ENCODE assay signal across 10 cellular contexts in the genomic region with DNA sequence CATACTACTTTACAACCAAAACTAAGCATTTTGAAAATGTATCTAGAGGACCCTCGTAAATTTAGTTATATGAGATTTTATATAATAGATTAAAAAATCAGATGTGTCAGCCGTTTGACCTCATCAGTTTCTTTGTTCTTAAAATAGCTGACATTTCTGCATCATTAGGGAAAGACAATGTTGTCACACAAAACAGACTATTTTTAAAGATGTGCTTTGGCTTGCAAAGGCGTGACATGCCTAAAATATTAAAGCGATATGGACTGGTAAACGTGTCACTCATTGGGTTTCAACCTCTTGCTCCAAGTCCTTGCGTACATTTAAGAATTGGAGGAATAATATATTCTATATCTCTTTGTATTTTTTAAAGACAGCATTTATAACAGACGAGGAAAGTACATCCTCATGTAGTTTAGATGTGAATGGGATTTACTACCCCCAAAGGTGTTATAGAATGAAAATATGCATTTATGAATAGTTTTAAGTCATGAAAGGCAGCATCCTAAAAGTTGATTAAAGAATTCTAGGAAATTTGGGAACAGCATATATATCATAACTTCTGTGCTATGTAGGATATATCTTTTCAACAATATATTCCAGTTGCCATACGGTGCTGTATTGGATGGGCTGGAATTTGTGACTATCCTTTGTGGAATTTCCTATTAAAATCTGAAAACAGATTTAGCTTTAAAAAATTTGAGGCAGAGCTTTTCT. TPM values are rescaled to one million over a fixed set of nuclear protein-coding genes. Genes with fewer than 3 reads are reported as not detected.
DNase-seq lines count a peak whose midpoint lies in the region; ATAC-seq and TF ChIP-seq lines count a peak whose summit lies in the region.
"Had no signal": no experiment of that assay in that cellular context is flagged by ENCODE, and none has a peak within 500 bp of the region (broad histone marks: within the 10 kb centered on the region; RNA-seq: fewer than 3 reads in every experiment).

No MANE protein-coding gene starts in this region.

- no peaks in the 10 kb centered on the region for H3K9me3 Mint-ChIP-seq in activated CD4-positive, alpha-beta T cell treated with anti-CD3 and anti-CD28 coated beads, Interleukin-2, amount 10 ng/mL, durations not matched to agents 24 days and 14 days
- H3K9me3 Mint-ChIP-seq in activated CD4-positive, alpha-beta memory T cell treated with anti-CD3 and anti-CD28 coated beads, Interleukin-2, amount 10 ng/mL, durations not matched to agents 7 days and 5 days, result no peaks in the 10 kb centered on the region

- peak overlapping the region in 8 of 10 donors; percentile 1 to 95 (median 66) for H3K4me3 ChIP-seq in heart right ventricle
- H3K4me3 ChIP-seq in spleen, result peak overlapping the region in 3 of 8 donors; percentile 1 to 88 (median 8)

- WGBS in heart right ventricle, 2 donors, result 19 to 23% methylated on average over 8 of the region's 8 CpGs
- 55 to 71% (median 63%) methylated on average over 8 of the region's 8 CpGs for WGBS in spleen, 5 donors

- no peak for DNase-seq in activated CD4-positive, alpha-beta T cell treated with anti-CD3 and anti-CD28 coated beads, Interleukin-2, amount 10 ng/mL, durations not matched to agents 24 days and 14 days
- DNase-seq in activated CD4-positive, alpha-beta T cell treated with anti-CD3 and anti-CD28 coated beads, Interleukin-2, amount 50 U/mL, for 4 hours, result no peak
- no peak for DNase-seq in activated CD4-positive, alpha-beta memory T cell treated with anti-CD3 and anti-CD28 coated beads, Interleukin-2, amount 10 ng/mL, durations not matched to agents 7 days and 5 days
- DNase-seq in heart right ventricle (peak in 1 of 2 donors; percentile 30), spleen (no peak), amygdala (lab: John Stamatoyannopoulos, UW) (no peak), G401 (ENCODE audit: low spot score) (no peak)
- DNase-seq: nephron progenitor cell, T-helper 9 cell had no signal

- H3K4me1 ChIP-seq in heart right ventricle (peaks cover 0 to 80% (median 51%) of the 10 kb centered on the region in 9 donors), spleen (peaks cover 68 to 86% (median 81%) of the 10 kb centered on the region in 6 donors)

- intact Hi-C loops in activated CD4-positive, alpha-beta T cell treated with anti-CD3 and anti-CD28 coated beads, Interleukin-2, amount 10 ng/mL, durations not matched to agents 24 days and 14 days (cut with micrococcal nuclease), result no loop called here
- intact Hi-C loops in heart right ventricle (cut with DNase I), result no loop called here
- intact Hi-C loops in spleen (cut with DNase I; ENCODE audit: low total_unique reads), result no loop called here

- H3K27me3 ChIP-seq in heart right ventricle, result no peaks in the 10 kb centered on the region
- H3K27me3 ChIP-seq in spleen (replicated peaks in 1 of 7), result no peaks in the 10 kb centered on the region

- peak overlapping the region; percentile 98 to 100 (median 99) for H3K27ac ChIP-seq in heart right ventricle
- peak overlapping the region in 7 of 8 donors; percentile 37 to 100 (median 99) for H3K27ac ChIP-seq in spleen

- no peaks in the 10 kb centered on the region for H3K27me3 Mint-ChIP-seq in activated CD4-positive, alpha-beta T cell treated with anti-CD3 and anti-CD28 coated beads, Interleukin-2, amount 10 ng/mL, durations not matched to agents 24 days and 14 days
- H3K27me3 Mint-ChIP-seq in activated CD4-positive, alpha-beta memory T cell treated with anti-CD3 and anti-CD28 coated beads, Interleukin-2, amount 10 ng/mL, durations not matched to agents 7 days and 5 days, result no peaks in the 10 kb centered on the region

- peak in 3 of 8 donors; percentile 9 to 25 (median 11) for ATAC-seq in heart right ventricle
- no peak for ATAC-seq in GM21619 (IDR thresholded peaks at IDR 0.05; ENCODE audit: unreplicated experiment)

- H3K27ac Mint-ChIP-seq in activated CD4-positive, alpha-beta T cell treated with anti-CD3 and anti-CD28 coated beads, Interleukin-2, amount 10 ng/mL, durations not matched to agents 24 days and 14 days, result no peak overlapping the region
- peak overlapping the region; percentile 63 for H3K27ac Mint-ChIP-seq in activated CD4-positive, alpha-beta memory T cell treated with anti-CD3 and anti-CD28 coated beads, Interleukin-2, amount 10 ng/mL, durations not matched to agents 7 days and 5 days
- H3K27ac Mint-ChIP-seq: nephron progenitor cell had no signal

- H3K9me3 ChIP-seq in heart right ventricle, result no peaks in the 10 kb centered on the region
- H3K9me3 ChIP-seq in spleen, result no peaks in the 10 kb centered on the region

- H3K4me3 Mint-ChIP-seq in activated CD4-positive, alpha-beta T cell treated with anti-CD3 and anti-CD28 coated beads, Interleukin-2, amount 10 ng/mL, durations not matched to agents 24 days and 14 days, result peak overlapping the region; percentile 70
- H3K4me3 Mint-ChIP-seq in activated CD4-positive, alpha-beta memory T cell treated with anti-CD3 and anti-CD28 coated beads, Interleukin-2, amount 10 ng/mL, durations not matched to agents 7 days and 5 days, result peak overlapping the region; percentile 65

- TF ChIP-seq POLR2A in spleen (IDR thresholded peaks at IDR 0.05), result no peak

- H3K36me3 Mint-ChIP-seq in activated CD4-positive, alpha-beta T cell treated with anti-CD3 and anti-CD28 coated beads, Interleukin-2, amount 10 ng/mL, durations not matched to agents 24 days and 14 days (ENCODE audit: low read depth), result peaks cover 50% of the 10 kb centered on the region
- peaks cover 81% of the 10 kb centered on the region for H3K36me3 Mint-ChIP-seq in activated CD4-positive, alpha-beta memory T cell treated with anti-CD3 and anti-CD28 coated beads, Interleukin-2, amount 10 ng/mL, durations not matched to agents 7 days and 5 days (ENCODE audit: low read depth)

- peaks cover 0 to 58% (median 32%) of the 10 kb centered on the region in 9 donors for H3K36me3 ChIP-seq in heart right ventricle
- H3K36me3 ChIP-seq in spleen, result peaks cover 7 to 53% (median 34%) of the 10 kb centered on the region in 6 donors

- in situ Hi-C loops in G401 (cut with HindIII; ENCODE audit: low sequenced_read_pairs), result no loop called here

- POLR2A ChIA-PET in activated CD4-positive, alpha-beta memory T cell treated with anti-CD3 and anti-CD28 coated beads, Interleukin-2, amount 10 ng/mL, durations not matched to agents 7 days and 5 days (lab: Charles Lee), result interaction anchor here (0.7 to 8.7 kb wide), 15 partner anchors 9 to 680 kb away, joined by 3 to 292 read pairs (median 6); partner anchors contain the start of genes METTL4, MYL12B, NDC80 and TGIF1

- CTCF ChIA-PET in activated CD4-positive, alpha-beta memory T cell treated with anti-CD3 and anti-CD28 coated beads, Interleukin-2, amount 10 ng/mL, durations not matched to agents 7 days and 5 days (lab: Charles Lee), result interaction anchor here (0.6 to 2.7 kb wide), 9 partner anchors 9 to 343 kb away, joined by 3 to 16 read pairs (median 3); no protein-coding TSS in a partner anchor

- TF ChIP-seq CTCF in heart right ventricle (IDR thresholded peaks at IDR 0.05) (no peak), spleen (IDR thresholded peaks at IDR 0.05 in 8 of 11, conservative IDR thresholded peaks at IDR 0.05 in 3 of 11) (no peak)

- H3K4me1 Mint-ChIP-seq in activated CD4-positive, alpha-beta T cell treated with anti-CD3 and anti-CD28 coated beads, Interleukin-2, amount 10 ng/mL, durations not matched to agents 24 days and 14 days, result peaks cover 57% of the 10 kb centered on the region
- H3K4me1 Mint-ChIP-seq in activated CD4-positive, alpha-beta memory T cell treated with anti-CD3 and anti-CD28 coated beads, Interleukin-2, amount 10 ng/mL, durations not matched to agents 7 days and 5 days, result peaks cover 55% of the 10 kb centered on the region

RNA-seq across cellular contexts. Expression of gene MYL12A, which starts 3.8 kb away (rescaled TPM):
- 337 and 340 TPM in 2 replicates for total RNA-seq in activated CD4-positive, alpha-beta T cell treated with anti-CD3 and anti-CD28 coated beads, Interleukin-2, amount 10 ng/mL, durations not matched to agents 24 days and 14 days
- total RNA-seq in activated CD4-positive, alpha-beta memory T cell treated with anti-CD3 and anti-CD28 coated beads, Interleukin-2, amount 10 ng/mL, durations not matched to agents 7 days and 5 days, result 1,000 to 10,000 TPM; 1,118 to 1,119 TPM
- total RNA-seq in heart right ventricle (1,000 to 10,000 TPM in 9 of 10 donors, 100 to 1,000 TPM in 1; 952 to 8,349 (median 4,124) TPM), spleen (100 to 1,000 TPM; 442 to 675 (median 581) TPM)
- polyA plus RNA-seq in heart right ventricle (1,000 to 10,000 TPM in 1 of 2 donors, 100 to 1,000 TPM in 1; 708 to 3,345 TPM), spleen (100 to 1,000 TPM; 422 to 675 (median 592) TPM)
- 1,097 and 1,243 TPM in 2 replicates for total RNA-seq in G401 (2014; rRNA removed; shearing (Covaris generic))

RNA-seq across cellular contexts. Expression of gene MYL12B, which starts 10.5 kb away (rescaled TPM):
- 239 and 245 TPM in 2 replicates for total RNA-seq in activated CD4-positive, alpha-beta T cell treated with anti-CD3 and anti-CD28 coated beads, Interleukin-2, amount 10 ng/mL, durations not matched to agents 24 days and 14 days
- total RNA-seq in activated CD4-positive, alpha-beta memory T cell treated with anti-CD3 and anti-CD28 coated beads, Interleukin-2, amount 10 ng/mL, durations not matched to agents 7 days and 5 days, result 100 to 1,000 TPM; 371 to 378 TPM
- 100 to 1,000 TPM; 153 to 241 (median 190) TPM for total RNA-seq in heart right ventricle
- polyA plus RNA-seq in heart right ventricle, result 100 to 1,000 TPM; 292 to 457 TPM
- total RNA-seq in spleen, result 100 to 1,000 TPM; 176 to 254 (median 199) TPM
- polyA plus RNA-seq in spleen, result 100 to 1,000 TPM; 290 to 371 (median 360) TPM
- 803 and 820 TPM in 2 replicates for total RNA-seq in G401 (2014; rRNA removed; shearing (Covaris generic))

RNA-seq across cellular contexts. Expression of gene MYOM1, which starts 31.6 kb away (rescaled TPM):
- total RNA-seq in activated CD4-positive, alpha-beta T cell treated with anti-CD3 and anti-CD28 coated beads, Interleukin-2, amount 10 ng/mL, durations not matched to agents 24 days and 14 days, result 0.75 and 1.3 TPM in 2 replicates
- 1 to 10 TPM; 1.7 to 2.4 TPM for total RNA-seq in activated CD4-positive, alpha-beta memory T cell treated with anti-CD3 and anti-CD28 coated beads, Interleukin-2, amount 10 ng/mL, durations not matched to agents 7 days and 5 days
- total RNA-seq in heart right ventricle (1,000 to 10,000 TPM in 4 of 10 donors, 100 to 1,000 TPM in 6; 514 to 1,558 (median 939) TPM), spleen (1 to 10 TPM; 1.4 to 2.7 (median 1.8) TPM)
- polyA plus RNA-seq in heart right ventricle (100 to 1,000 TPM in 1 of 2 donors, 10 to 100 TPM in 1; 94.4 to 174 TPM), spleen (1 to 10 TPM; 1.2 to 6.2 (median 2.4) TPM)
- 0.06 and 0.17 TPM in 2 replicates for total RNA-seq in G401 (2014; rRNA removed; shearing (Covaris generic))

Comparison
In these comparisons a context has a peak if more than half of its experiments do, and no peak if none do; other contexts are left out.
1. RNA of gene MYOM1, which starts 31.6 kb away (total RNA-seq): 514 to 1,558 TPM in heart right ventricle; 1.7 to 2.4 TPM in activated CD4-positive, alpha-beta memory T cell treated with anti-CD3 and anti-CD28 coated beads, Interleukin-2, amount 10 ng/mL, durations not matched to agents 7 days and 5 days, 1.4 to 2.7 TPM in spleen, 0.75 to 1.3 TPM in activated CD4-positive, alpha-beta T cell treated with anti-CD3 and anti-CD28 coated beads, Interleukin-2, amount 10 ng/mL, durations not matched to agents 24 days and 14 days and 0.06 to 0.17 TPM in G401; every median in the first group is over 100 times any median in the second.